ENCODE assay signal across 1 cellular context in the genomic region with DNA sequence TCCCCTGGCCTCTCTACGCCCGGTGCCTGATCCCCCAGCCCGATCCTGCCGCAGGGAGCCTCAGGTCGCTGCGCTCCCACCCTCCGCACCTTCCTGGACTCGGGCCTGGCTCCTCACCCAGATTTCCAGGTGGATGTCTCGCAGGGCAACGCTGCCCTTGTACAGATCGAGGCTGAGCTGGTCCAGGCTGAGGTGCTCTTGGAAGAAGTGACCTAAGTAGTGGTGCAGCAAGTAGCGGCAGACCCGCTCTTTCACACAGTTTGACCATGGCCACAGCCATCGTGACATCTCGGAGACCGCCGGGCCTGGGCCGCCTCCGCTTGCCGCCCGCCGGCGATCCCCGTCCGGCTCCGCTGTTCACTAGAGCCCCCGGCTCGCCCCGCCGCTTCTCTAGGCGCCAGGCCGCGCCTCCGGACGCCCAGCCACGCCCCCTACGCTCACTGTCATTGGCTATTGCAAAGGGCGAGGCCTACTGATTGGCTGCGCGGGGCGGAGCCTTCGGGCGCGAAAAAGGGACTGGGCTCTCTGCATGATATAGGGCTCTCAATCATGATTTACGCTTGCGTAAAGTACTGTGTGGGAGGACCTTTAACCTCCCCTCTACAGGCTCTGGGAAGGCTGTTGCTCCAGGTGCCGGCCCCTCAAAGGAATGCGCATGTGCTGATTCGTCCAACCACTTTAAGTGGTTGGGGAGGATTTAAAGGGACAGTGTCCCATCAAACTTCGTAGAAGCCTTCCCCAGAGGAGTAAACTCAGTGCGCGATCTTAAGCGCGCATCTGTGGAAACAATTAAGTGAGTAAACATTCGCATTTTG.
TF ChIP-seq lines count a peak whose summit lies in the region.

A gene (minus strand): TSS at position 362 of the 815 bp plus-strand sequence. CDS start 74 bp downstream, at position 288.

TF ChIP-seq in SK-N-SH, 30 proteins besides CTCF, POLR2A, EP300 and RAD21 (continued from another document):
- TF ChIP-seq, protein P1, sequence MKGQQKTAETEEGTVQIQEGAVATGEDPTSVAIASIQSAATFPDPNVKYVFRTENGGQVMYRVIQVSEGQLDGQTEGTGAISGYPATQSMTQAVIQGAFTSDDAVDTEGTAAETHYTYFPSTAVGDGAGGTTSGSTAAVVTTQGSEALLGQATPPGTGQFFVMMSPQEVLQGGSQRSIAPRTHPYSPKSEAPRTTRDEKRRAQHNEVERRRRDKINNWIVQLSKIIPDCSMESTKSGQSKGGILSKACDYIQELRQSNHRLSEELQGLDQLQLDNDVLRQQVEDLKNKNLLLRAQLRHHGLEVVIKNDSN (IDR thresholded peaks at IDR 0.05; ENCODE audit: borderline replicate concordance, low read depth) = no peak
- TF ChIP-seq, protein P2, sequence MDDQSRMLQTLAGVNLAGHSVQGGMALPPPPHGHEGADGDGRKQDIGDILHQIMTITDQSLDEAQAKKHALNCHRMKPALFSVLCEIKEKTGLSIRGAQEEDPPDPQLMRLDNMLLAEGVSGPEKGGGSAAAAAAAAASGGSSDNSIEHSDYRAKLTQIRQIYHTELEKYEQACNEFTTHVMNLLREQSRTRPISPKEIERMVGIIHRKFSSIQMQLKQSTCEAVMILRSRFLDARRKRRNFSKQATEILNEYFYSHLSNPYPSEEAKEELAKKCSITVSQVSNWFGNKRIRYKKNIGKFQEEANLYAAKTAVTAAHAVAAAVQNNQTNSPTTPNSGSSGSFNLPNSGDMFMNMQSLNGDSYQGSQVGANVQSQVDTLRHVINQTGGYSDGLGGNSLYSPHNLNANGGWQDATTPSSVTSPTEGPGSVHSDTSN (IDR thresholded peaks at IDR 0.05) = peak; percentile 79
TF ChIP-seq in SK-N-SH: peak in this region for 10.
